Comparison of ENCODE assay signal across 35 cellular contexts in genomic region chr7:56222866-56223265, GRCh38.
"Had no signal": no experiment of that assay in that cellular context is flagged by ENCODE, and none has a peak within 500 bp of the region (broad histone marks: within the 10 kb centered on the region; RNA-seq: fewer than 3 reads in every experiment).

No MANE protein-coding gene starts in this region.

- H3K36me3 ChIP-seq: MG63 had no signal

- DNase-seq: Karpas-422, Kasumi-1, MG63, MM.1S, MV-4-11, NCI-H1048, NCI-H1092, NCI-H1092 treated with DMSO at 0.1 percent for 48 hours, NCI-H1105, NCI-H1105 treated with DMSO at 0.1 percent for 48 hours, NCI-H1417, NCI-H1417 treated with DMSO at 0.1 percent for 48 hours, NCI-H1436, NCI-H1436 treated with DMSO at 0.1 percent for 48 hours, NCI-H146, NCI-H1694, NCI-H1694 treated with DMSO at 0.1 percent for 48 hours, NCI-H187, NCI-H187 treated with DMSO at 0.1 percent for 48 hours, NCI-H1930, NCI-H2029, NCI-H2029 treated with DMSO at 0.1 percent for 48 hours, NCI-H2081, NCI-H2081 treated with DMSO at 0.1 percent for 48 hours, NCI-H2107, NCI-H2171, NCI-H2171 treated with DMSO at 0.1 percent for 48 hours, NCI-H2227 treated with DMSO at 0.1 percent for 48 hours, NCI-H226, NCI-H345, NCI-H446, NCI-H446 treated with DMSO at 0.1 percent for 48 hours, NCI-H510A, NCI-H510A treated with DMSO at 0.1 percent for 48 hours had no signal

- H3K9me3 ChIP-seq: MG63 had no signal

- H3K27ac ChIP-seq: KMS-11 had no signal

- H3K27me3 ChIP-seq: MG63 had no signal

- H3K4me3 ChIP-seq: MG63 had no signal

- H3K9ac ChIP-seq: KMS-11 had no signal
